ENCODE assay signal across 8 cellular contexts in the genomic region with DNA sequence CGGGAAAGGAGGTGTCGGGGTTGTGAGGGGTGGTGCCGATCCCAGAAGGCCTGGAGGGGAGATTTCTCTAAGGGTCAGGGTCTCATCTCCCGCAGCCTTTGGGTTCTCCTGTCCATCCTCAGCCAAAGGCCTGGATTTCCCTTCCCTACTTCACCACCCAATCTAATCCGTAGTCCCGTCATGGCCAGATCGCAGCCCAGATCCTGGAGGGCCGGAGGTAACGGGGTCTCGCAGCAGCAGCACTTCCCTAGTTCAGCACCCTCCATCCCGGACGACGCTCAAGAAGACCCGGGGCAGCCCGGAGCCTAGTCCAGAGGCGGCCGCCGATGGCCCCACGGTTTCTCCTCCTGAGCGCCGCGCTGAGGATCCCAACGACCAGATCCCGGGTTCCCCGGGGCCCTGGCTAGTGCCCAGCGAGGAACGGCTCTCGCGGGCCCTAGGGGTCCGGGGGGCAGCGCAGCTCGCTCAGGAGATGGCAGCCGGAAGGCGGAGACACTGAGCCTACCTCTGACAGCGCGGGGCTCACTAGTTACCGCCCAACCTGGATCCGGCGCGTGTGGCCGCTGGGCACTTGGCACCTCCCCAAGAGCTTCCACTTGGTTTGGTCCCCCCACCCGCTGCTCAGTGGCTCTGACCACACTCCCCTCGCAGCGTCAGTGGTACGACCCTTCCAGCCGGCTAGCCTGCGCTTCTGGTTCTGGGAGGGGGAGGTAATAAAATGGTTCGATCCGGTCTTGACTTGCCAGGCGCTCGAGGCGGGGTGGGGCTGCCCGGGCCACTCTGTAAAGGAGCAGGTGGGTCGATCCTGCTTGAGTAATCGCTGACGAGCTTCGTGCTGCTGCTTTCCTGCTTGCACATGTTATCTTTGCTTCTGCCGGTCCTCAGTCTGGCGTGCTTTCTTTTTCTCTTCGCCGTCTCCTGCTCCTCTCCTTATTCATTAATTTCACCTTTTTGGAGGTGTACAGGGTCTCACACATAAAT. TPM values are rescaled to one million over a fixed set of nuclear protein-coding genes. Genes with fewer than 3 reads are reported as not detected.
A peak's percentile ranks its signal among the peaks of the same experiment; 100 is the strongest.
DNase-seq lines count a peak whose midpoint lies in the region; ATAC-seq and TF ChIP-seq lines count a peak whose summit lies in the region.

No MANE protein-coding gene starts in this region.

- no peaks in the 10 kb centered on the region for H3K79me2 ChIP-seq in PC-9 (ENCODE audit: low read depth)

- no peaks in the 10 kb centered on the region for H3K36me3 ChIP-seq in CD4-positive, CD25-positive, alpha-beta regulatory T cell (ENCODE audit: control insufficient read depth, insufficient read depth, low read length)
- H3K36me3 ChIP-seq in kidney epithelial cell (ENCODE audit: control insufficient read depth, insufficient read depth, low read length) (no peaks in the 10 kb centered on the region), PC-9 (ENCODE audit: low read depth) (no peaks in the 10 kb centered on the region)

- no peak overlapping the region for H3K4me2 ChIP-seq in PC-9

- no peaks in the 10 kb centered on the region for H3K27me3 ChIP-seq in CD4-positive, CD25-positive, alpha-beta regulatory T cell (ENCODE audit: control insufficient read depth, insufficient read depth, low read length)
- no peaks in the 10 kb centered on the region for H3K27me3 ChIP-seq in kidney epithelial cell (ENCODE audit: control insufficient read depth, insufficient read depth, low read length)
- H3K27me3 ChIP-seq in PC-9 (ENCODE audit: insufficient read depth, low read depth): no peaks in the 10 kb centered on the region

- peak overlapping the region; percentile 74 for H3K4me3 ChIP-seq in CD4-positive, CD25-positive, alpha-beta regulatory T cell (ENCODE audit: low read depth, low read length)
- H3K4me3 ChIP-seq in kidney epithelial cell (ENCODE audit: low read depth, low read length): peak overlapping the region; percentile 35
- no peak overlapping the region for H3K4me3 ChIP-seq in PC-9

- peak overlapping the region; percentile 75 to 95 (median 90) for H3K4me3 Mint-ChIP-seq in CD4-positive, CD25-positive, alpha-beta regulatory T cell
- peak overlapping the region; percentile 84 for H3K4me3 Mint-ChIP-seq in central memory CD8-positive, alpha-beta T cell

- peak overlapping the region; percentile 90 to 97 (median 94) for H3K27ac Mint-ChIP-seq in CD4-positive, CD25-positive, alpha-beta regulatory T cell
- peak overlapping the region; percentile 91 for H3K27ac Mint-ChIP-seq in central memory CD8-positive, alpha-beta T cell (ENCODE audit: low read depth)

- TF ChIP-seq CTCF in kidney epithelial cell (IDR thresholded peaks at IDR 0.05; ENCODE audit: insufficient read depth, low read length, poor library complexity, severe bottlenecking) (peak; percentile 49), PC-9 (conservative IDR thresholded peaks at IDR 0.05) (no peak)

- ATAC-seq in CD4-positive, CD25-positive, alpha-beta regulatory T cell (ENCODE audit: low read depth in 2 of 2): peak; percentile 66 to 73
- ATAC-seq in GM21825 (IDR thresholded peaks at IDR 0.05; ENCODE audit: unreplicated experiment): peak; percentile 32
- peak; percentile 73 for ATAC-seq in central memory CD8-positive, alpha-beta T cell (replicated peaks; ENCODE audit: extremely low read depth, poor library complexity, severe bottlenecking)

- H3K27me3 Mint-ChIP-seq in CD4-positive, CD25-positive, alpha-beta regulatory T cell: no peaks in the 10 kb centered on the region
- no peaks in the 10 kb centered on the region for H3K27me3 Mint-ChIP-seq in central memory CD8-positive, alpha-beta T cell

- H3F3A ChIP-seq in PC-9 (ENCODE audit: insufficient read depth, low read depth): no peaks in the 10 kb centered on the region

- CTCF ChIA-PET in PC-9 (lab: Charles Lee): no interaction called here

- H3K9me2 ChIP-seq in PC-9 (ENCODE audit: insufficient read depth): no peaks in the 10 kb centered on the region

- no peaks in the 10 kb centered on the region for H4K20me1 ChIP-seq in PC-9 (ENCODE audit: insufficient read depth)

- peak; percentile 67 to 85 (median 75) for DNase-seq in CD4-positive, CD25-positive, alpha-beta regulatory T cell
- DNase-seq in NCI-H187 (lab: John Stamatoyannopoulos, UW) (peak; percentile 56 to 68), kidney epithelial cell (ENCODE audit: low read depth) (no peak), PC-9 (no peak)
- DNase-seq in activated CD4-positive, CD25-positive, alpha-beta regulatory T cell treated with anti-CD3 and anti-CD28 coated beads, Interleukin-2, amount 50 U/mL, for 72 hours: peak; percentile 69
- peak; percentile 47 to 70 for DNase-seq in central memory CD8-positive, alpha-beta T cell (ENCODE audit: low spot score in 2 of 2)
- peak; percentile 82 for DNase-seq in stimulated activated CD4-positive, alpha-beta T cell treated with anti-CD3 and anti-CD28 coated beads, Interleukin-1b, Interleukin-23, amount 100 ng/mL, for 48 hours

- no peak overlapping the region for H2AFZ ChIP-seq in PC-9

- peaks cover 0 to 1% (median 0%) of the 10 kb centered on the region in 7 donors for H3K9me3 Mint-ChIP-seq in CD4-positive, CD25-positive, alpha-beta regulatory T cell
- H3K9me3 Mint-ChIP-seq in central memory CD8-positive, alpha-beta T cell: no peaks in the 10 kb centered on the region

- peaks cover 27% of the 10 kb centered on the region for H3K4me1 ChIP-seq in CD4-positive, CD25-positive, alpha-beta regulatory T cell (ENCODE audit: control insufficient read depth, insufficient read depth, low read length, poor library complexity, severe bottlenecking)
- no peaks in the 10 kb centered on the region for H3K4me1 ChIP-seq in PC-9 (replicated peaks; ENCODE audit: insufficient read depth)

- peak overlapping the region; percentile 81 for H3K27ac ChIP-seq in CD4-positive, CD25-positive, alpha-beta regulatory T cell (ENCODE audit: insufficient read depth, low read length, poor library complexity, severe bottlenecking)
- H3K27ac ChIP-seq in PC-9: no peak overlapping the region

- no TSS peak for BruUV-seq in PC-9 (replicated peaks; lab: Mats Ljungman, UMichigan)

- POLR2A ChIA-PET in PC-9 (lab: Charles Lee; ENCODE audit: unreplicated experiment): interaction anchor here (0.6 kb wide), 1 partner anchor 27 kb away, joined by 4 read pairs; no protein-coding TSS in a partner anchor

- H3K9me3 ChIP-seq in CD4-positive, CD25-positive, alpha-beta regulatory T cell (ENCODE audit: control insufficient read depth in 2 of 2, low read length in 2 of 2): no peaks in the 10 kb centered on the region
- H3K9me3 ChIP-seq in PC-9 (ENCODE audit: insufficient read depth, low read depth): no peaks in the 10 kb centered on the region

- H3K4me1 Mint-ChIP-seq in CD4-positive, CD25-positive, alpha-beta regulatory T cell: peaks cover 0 to 42% (median 14%) of the 10 kb centered on the region in 4 donors
- H3K4me1 Mint-ChIP-seq in central memory CD8-positive, alpha-beta T cell: peaks cover 30% of the 10 kb centered on the region

- no peaks in the 10 kb centered on the region for H3K36me3 Mint-ChIP-seq in CD4-positive, CD25-positive, alpha-beta regulatory T cell
- peaks cover 5% of the 10 kb centered on the region for H3K36me3 Mint-ChIP-seq in central memory CD8-positive, alpha-beta T cell (ENCODE audit: insufficient read depth)

- intact Hi-C loops in PC-9 (cut with micrococcal nuclease; ENCODE audit: unreplicated experiment): loop anchor here (2.0 kb wide), 1 partner anchor 19 kb away; no protein-coding TSS in a partner anchor

RNA-seq across cellular contexts. Expression of gene MAGIX, which starts 3.6 kb away (rescaled TPM):
- total RNA-seq in CD4-positive, CD25-positive, alpha-beta regulatory T cell: 0.57 TPM
- polyA plus RNA-seq in CD4-positive, CD25-positive, alpha-beta regulatory T cell: 1 to 10 TPM in 1 of 4 donors, under 1 TPM in 3; 0.49 to 1.0 (median 0.62) TPM
- 2.9 and 5.1 TPM in 2 replicates for total RNA-seq in kidney epithelial cell
- total RNA-seq in PC-9 (2021): 1.8 and 2.0 TPM in 2 replicates

RNA-seq across cellular contexts. Expression of gene PLP2, which starts 5.5 kb away (rescaled TPM):
- total RNA-seq in CD4-positive, CD25-positive, alpha-beta regulatory T cell: 141 TPM
- 100 to 1,000 TPM; 222 to 354 (median 242) TPM for polyA plus RNA-seq in CD4-positive, CD25-positive, alpha-beta regulatory T cell
- 82.6 and 118 TPM in 2 replicates for total RNA-seq in kidney epithelial cell
- total RNA-seq in PC-9 (2021): 90.0 and 94.5 TPM in 2 replicates

RNA-seq across cellular contexts. Expression of gene PRICKLE3, which starts 20.0 kb away (rescaled TPM):
- 7.3 TPM for total RNA-seq in CD4-positive, CD25-positive, alpha-beta regulatory T cell
- polyA plus RNA-seq in CD4-positive, CD25-positive, alpha-beta regulatory T cell: 1 to 10 TPM; 2.7 to 4.7 (median 3.5) TPM
- total RNA-seq in kidney epithelial cell (12.7 and 17.7 TPM in 2 replicates), PC-9 (2021) (13.1 and 13.5 TPM in 2 replicates)

RNA-seq across cellular contexts. Expression of gene SYP, which starts 33.8 kb away (rescaled TPM):
- 1.3 TPM for total RNA-seq in CD4-positive, CD25-positive, alpha-beta regulatory T cell
- under 1 TPM; 0.67 to 0.95 (median 0.84) TPM for polyA plus RNA-seq in CD4-positive, CD25-positive, alpha-beta regulatory T cell
- total RNA-seq in kidney epithelial cell: 0.27 and 1.0 TPM in 2 replicates
- 0.44 and 0.63 TPM in 2 replicates for total RNA-seq in PC-9 (2021)

RNA-seq across cellular contexts. Expression of gene GPKOW, which starts 42.7 kb away (rescaled TPM):
- 17.4 TPM for total RNA-seq in CD4-positive, CD25-positive, alpha-beta regulatory T cell
- 10 to 100 TPM; 34.9 to 43.0 (median 37.7) TPM for polyA plus RNA-seq in CD4-positive, CD25-positive, alpha-beta regulatory T cell
- total RNA-seq in kidney epithelial cell (26.4 and 35.0 TPM in 2 replicates), PC-9 (2021) (12.8 and 17.6 TPM in 2 replicates)

Comparison
In these comparisons a context has a peak if more than half of its experiments do, and no peak if none do; other contexts are left out.
1. DNase-seq: peak in CD4-positive, CD25-positive, alpha-beta regulatory T cell (3 of 3), NCI-H187 (2 of 2), activated CD4-positive, CD25-positive, alpha-beta regulatory T cell treated with anti-CD3 and anti-CD28 coated beads, Interleukin-2, amount 50 U/mL, for 72 hours (single experiment), central memory CD8-positive, alpha-beta T cell (2 of 2) and stimulated activated CD4-positive, alpha-beta T cell treated with anti-CD3 and anti-CD28 coated beads, Interleukin-1b, Interleukin-23, amount 100 ng/mL, for 48 hours (single experiment); none in kidney epithelial cell (single experiment) and PC-9 (0 of 2).
2. Peak in every context shown above with its lines, with median percentiles within 50 percentile points of each other: ATAC-seq.